1 cellular context compared by ENCODE assay signal in genomic region chrX:121008920-121009319, GRCh38.
TF ChIP-seq lines count a peak whose summit lies in the region.

No MANE protein-coding gene starts in this region.

TF ChIP-seq in HepG2, 621 proteins besides CTCF, POLR2A, EP300 and RAD21 (continued from another document and continues in another):
- TF ChIP-seq TFE3 (CRISPR knock-in tag; IDR thresholded peaks at IDR 0.05) (peak; percentile 98), ZNF740 (CRISPR knock-in tag; IDR thresholded peaks at IDR 0.05) (no peak), ZNF276 (CRISPR knock-in tag; IDR thresholded peaks at IDR 0.05; ENCODE audit: low read depth) (no peak), HOXA3 (CRISPR knock-in tag; IDR thresholded peaks at IDR 0.05) (no peak), GABPA (IDR thresholded peaks at IDR 0.05; ENCODE audit: low read depth, low read length) (no peak), GABPA (CRISPR knock-in tag; IDR thresholded peaks at IDR 0.05; ENCODE audit: low read depth) (peak; percentile 59), SOX5 (CRISPR knock-in tag; IDR thresholded peaks at IDR 0.05; ENCODE audit: borderline replicate concordance) (peak; percentile 97), NFIC (IDR thresholded peaks at IDR 0.05; ENCODE audit: low read length) (peak; percentile 55; the same call in 1 of the 2 replicates), FOXP1 (IDR thresholded peaks at IDR 0.05) (no peak), FOXP1 (CRISPR knock-in tag; IDR thresholded peaks at IDR 0.05) (peak; percentile 85), CREM (IDR thresholded peaks at IDR 0.05) (peak; percentile 57; the same call in 1 of the 2 replicates), CREM (CRISPR knock-in tag; IDR thresholded peaks at IDR 0.05) (no peak), TEAD3 (CRISPR knock-in tag; optimal IDR thresholded peaks at IDR 0.05; ENCODE audit: borderline replicate concordance) (peak; percentile 77), MIER2 (CRISPR knock-in tag; IDR thresholded peaks at IDR 0.05) (no peak), ELF3 (CRISPR knock-in tag; IDR thresholded peaks at IDR 0.05) (peak; percentile 77), RFXANK (CRISPR knock-in tag; IDR thresholded peaks at IDR 0.05) (no peak), RXRB (CRISPR knock-in tag; IDR thresholded peaks at IDR 0.05; ENCODE audit: borderline replicate concordance) (peak; percentile 68), FOXO1 (CRISPR knock-in tag; IDR thresholded peaks at IDR 0.05) (peak; percentile 50; the same call in 1 of the 2 replicates), DNMT1 (CRISPR knock-in tag; IDR thresholded peaks at IDR 0.05) (no peak), ZMYM4 (CRISPR knock-in tag; IDR thresholded peaks at IDR 0.05) (0 out of 2 replicates have a peak, but pooled peaks have one; percentile 20), RBM39 (IDR thresholded peaks at IDR 0.05; ENCODE audit: low read depth, low read length, poor library complexity, severe bottlenecking) (no peak), ZNF788 (CRISPR knock-in tag; IDR thresholded peaks at IDR 0.05; ENCODE audit: borderline replicate concordance) (no peak), ZMAT5 (CRISPR knock-in tag; IDR thresholded peaks at IDR 0.05; ENCODE audit: borderline replicate concordance, low read depth) (no peak), RARA (CRISPR knock-in tag; IDR thresholded peaks at IDR 0.05) (peak; percentile 21; the same call in 1 of the 2 replicates), ATF1 (CRISPR knock-in tag; IDR thresholded peaks at IDR 0.05) (no peak), TBX2 (CRISPR knock-in tag; IDR thresholded peaks at IDR 0.05; ENCODE audit: borderline replicate concordance) (peak; percentile 51; the same call in 1 of the 2 replicates), ZNF24 (IDR thresholded peaks at IDR 0.05) (0 out of 2 replicates have a peak, but pooled peaks have one; percentile 44), CHD2 (IDR thresholded peaks at IDR 0.05; ENCODE audit: low read depth, low read length) (no peak), KAT2B (IDR thresholded peaks at IDR 0.05; ENCODE audit: borderline replicate concordance, low read depth, low read length) (no peak), MED1 (CRISPR knock-in tag; IDR thresholded peaks at IDR 0.05) (peak; percentile 55), SOX6 (IDR thresholded peaks at IDR 0.05) (no peak), SOX6 (CRISPR knock-in tag; IDR thresholded peaks at IDR 0.05) (peak; percentile 93), TEAD2 (CRISPR knock-in tag; IDR thresholded peaks at IDR 0.05) (no peak), NCOR1 (IDR thresholded peaks at IDR 0.05; ENCODE audit: borderline replicate concordance, low read length) (peak; percentile 52; the same call in 1 of the 2 replicates), CREB1 (IDR thresholded peaks at IDR 0.05) (no peak), CREB1 (CRISPR knock-in tag; IDR thresholded peaks at IDR 0.05) (peak; percentile 33; the same call in 1 of the 2 replicates), ZNF251 (CRISPR knock-in tag; IDR thresholded peaks at IDR 0.05) (no peak), AGO1 (IDR thresholded peaks at IDR 0.05; ENCODE audit: low read depth, low read length, poor library complexity, severe bottlenecking) (no peak), PPARG (CRISPR knock-in tag; conservative IDR thresholded peaks at IDR 0.05) (0 out of 2 replicates have a peak, but pooled peaks have one; percentile 48), NCOA2 (CRISPR knock-in tag; IDR thresholded peaks at IDR 0.05) (peak; percentile 82), KDM6A (CRISPR knock-in tag; IDR thresholded peaks at IDR 0.05; ENCODE audit: low read depth) (no peak), FOXA3 (CRISPR knock-in tag; IDR thresholded peaks at IDR 0.05) (peak; percentile 71; the same call in 1 of the 2 replicates), ZNF776 (CRISPR knock-in tag; IDR thresholded peaks at IDR 0.05) (no peak), KDM1A (CRISPR knock-in tag; IDR thresholded peaks at IDR 0.05) (no peak), ISL2 (CRISPR knock-in tag; IDR thresholded peaks at IDR 0.05) (peak; percentile 73), ZKSCAN5 (CRISPR knock-in tag; IDR thresholded peaks at IDR 0.05) (no peak), KLF16 (CRISPR knock-in tag; IDR thresholded peaks at IDR 0.05) (no peak), ZNF275 (CRISPR knock-in tag; IDR thresholded peaks at IDR 0.05; ENCODE audit: borderline replicate concordance) (no peak), KAT8 (CRISPR knock-in tag; IDR thresholded peaks at IDR 0.05) (0 out of 2 replicates have a peak, but pooled peaks have one; percentile 22)
- TF ChIP-seq, protein P1, sequence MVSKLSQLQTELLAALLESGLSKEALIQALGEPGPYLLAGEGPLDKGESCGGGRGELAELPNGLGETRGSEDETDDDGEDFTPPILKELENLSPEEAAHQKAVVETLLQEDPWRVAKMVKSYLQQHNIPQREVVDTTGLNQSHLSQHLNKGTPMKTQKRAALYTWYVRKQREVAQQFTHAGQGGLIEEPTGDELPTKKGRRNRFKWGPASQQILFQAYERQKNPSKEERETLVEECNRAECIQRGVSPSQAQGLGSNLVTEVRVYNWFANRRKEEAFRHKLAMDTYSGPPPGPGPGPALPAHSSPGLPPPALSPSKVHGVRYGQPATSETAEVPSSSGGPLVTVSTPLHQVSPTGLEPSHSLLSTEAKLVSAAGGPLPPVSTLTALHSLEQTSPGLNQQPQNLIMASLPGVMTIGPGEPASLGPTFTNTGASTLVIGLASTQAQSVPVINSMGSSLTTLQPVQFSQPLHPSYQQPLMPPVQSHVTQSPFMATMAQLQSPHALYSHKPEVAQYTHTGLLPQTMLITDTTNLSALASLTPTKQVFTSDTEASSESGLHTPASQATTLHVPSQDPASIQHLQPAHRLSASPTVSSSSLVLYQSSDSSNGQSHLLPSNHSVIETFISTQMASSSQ (IDR thresholded peaks at IDR 0.05; ENCODE audit: low read depth), result 0 out of 2 replicates have a peak, but pooled peaks have one; percentile 17
- TF ChIP-seq, protein P1 (CRISPR knock-in tag; IDR thresholded peaks at IDR 0.05; ENCODE audit: borderline replicate concordance), result no peak
- TF ChIP-seq, protein P2, sequence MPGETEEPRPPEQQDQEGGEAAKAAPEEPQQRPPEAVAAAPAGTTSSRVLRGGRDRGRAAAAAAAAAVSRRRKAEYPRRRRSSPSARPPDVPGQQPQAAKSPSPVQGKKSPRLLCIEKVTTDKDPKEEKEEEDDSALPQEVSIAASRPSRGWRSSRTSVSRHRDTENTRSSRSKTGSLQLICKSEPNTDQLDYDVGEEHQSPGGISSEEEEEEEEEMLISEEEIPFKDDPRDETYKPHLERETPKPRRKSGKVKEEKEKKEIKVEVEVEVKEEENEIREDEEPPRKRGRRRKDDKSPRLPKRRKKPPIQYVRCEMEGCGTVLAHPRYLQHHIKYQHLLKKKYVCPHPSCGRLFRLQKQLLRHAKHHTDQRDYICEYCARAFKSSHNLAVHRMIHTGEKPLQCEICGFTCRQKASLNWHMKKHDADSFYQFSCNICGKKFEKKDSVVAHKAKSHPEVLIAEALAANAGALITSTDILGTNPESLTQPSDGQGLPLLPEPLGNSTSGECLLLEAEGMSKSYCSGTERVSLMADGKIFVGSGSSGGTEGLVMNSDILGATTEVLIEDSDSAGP (CRISPR knock-in tag; IDR thresholded peaks at IDR 0.05; ENCODE audit: borderline replicate concordance), result peak; percentile 86
- TF ChIP-seq, protein P3, sequence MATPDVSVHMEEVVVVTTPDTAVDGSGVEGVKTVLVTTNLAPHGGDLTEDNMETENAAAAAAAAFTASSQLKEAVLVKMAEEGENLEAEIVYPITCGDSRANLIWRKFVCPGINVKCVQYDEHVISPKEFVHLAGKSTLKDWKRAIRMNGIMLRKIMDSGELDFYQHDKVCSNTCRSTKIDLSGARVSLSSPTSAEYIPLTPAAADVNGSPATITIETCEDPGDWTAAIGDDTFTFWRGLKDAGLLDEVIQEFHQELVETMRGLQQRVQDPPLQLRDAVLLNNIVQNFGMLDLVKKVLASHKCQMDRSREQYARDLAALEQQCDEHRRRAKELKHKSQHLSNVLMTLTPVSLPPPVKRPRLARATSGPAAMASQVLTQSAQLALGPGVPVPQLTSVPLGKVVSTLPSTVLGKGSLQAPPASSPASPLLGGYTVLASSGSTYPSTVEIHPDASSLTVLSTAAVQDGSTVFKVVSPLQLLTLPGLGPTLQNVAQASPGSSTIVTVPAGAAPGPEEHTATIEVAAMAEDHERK (CRISPR knock-in tag; IDR thresholded peaks at IDR 0.05; ENCODE audit: low read depth), result no peak
- TF ChIP-seq, protein P4, sequence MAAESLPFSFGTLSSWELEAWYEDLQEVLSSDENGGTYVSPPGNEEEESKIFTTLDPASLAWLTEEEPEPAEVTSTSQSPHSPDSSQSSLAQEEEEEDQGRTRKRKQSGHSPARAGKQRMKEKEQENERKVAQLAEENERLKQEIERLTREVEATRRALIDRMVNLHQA (CRISPR knock-in tag; IDR thresholded peaks at IDR 0.05), result no peak
- TF ChIP-seq, protein P5, sequence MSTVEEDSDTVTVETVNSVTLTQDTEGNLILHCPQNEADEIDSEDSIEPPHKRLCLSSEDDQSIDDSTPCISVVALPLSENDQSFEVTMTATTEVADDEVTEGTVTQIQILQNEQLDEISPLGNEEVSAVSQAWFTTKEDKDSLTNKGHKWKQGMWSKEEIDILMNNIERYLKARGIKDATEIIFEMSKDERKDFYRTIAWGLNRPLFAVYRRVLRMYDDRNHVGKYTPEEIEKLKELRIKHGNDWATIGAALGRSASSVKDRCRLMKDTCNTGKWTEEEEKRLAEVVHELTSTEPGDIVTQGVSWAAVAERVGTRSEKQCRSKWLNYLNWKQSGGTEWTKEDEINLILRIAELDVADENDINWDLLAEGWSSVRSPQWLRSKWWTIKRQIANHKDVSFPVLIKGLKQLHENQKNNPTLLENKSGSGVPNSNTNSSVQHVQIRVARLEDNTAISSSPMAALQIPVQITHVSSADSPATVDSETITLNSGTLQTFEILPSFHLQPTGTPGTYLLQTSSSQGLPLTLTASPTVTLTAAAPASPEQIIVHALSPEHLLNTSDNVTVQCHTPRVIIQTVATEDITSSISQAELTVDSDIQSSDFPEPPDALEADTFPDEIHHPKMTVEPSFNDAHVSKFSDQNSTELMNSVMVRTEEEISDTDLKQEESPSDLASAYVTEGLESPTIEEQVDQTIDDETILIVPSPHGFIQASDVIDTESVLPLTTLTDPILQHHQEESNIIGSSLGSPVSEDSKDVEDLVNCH (CRISPR knock-in tag; IDR thresholded peaks at IDR 0.05), result no peak
